ENCODE assay signal across 8 cellular contexts in the genomic region with DNA sequence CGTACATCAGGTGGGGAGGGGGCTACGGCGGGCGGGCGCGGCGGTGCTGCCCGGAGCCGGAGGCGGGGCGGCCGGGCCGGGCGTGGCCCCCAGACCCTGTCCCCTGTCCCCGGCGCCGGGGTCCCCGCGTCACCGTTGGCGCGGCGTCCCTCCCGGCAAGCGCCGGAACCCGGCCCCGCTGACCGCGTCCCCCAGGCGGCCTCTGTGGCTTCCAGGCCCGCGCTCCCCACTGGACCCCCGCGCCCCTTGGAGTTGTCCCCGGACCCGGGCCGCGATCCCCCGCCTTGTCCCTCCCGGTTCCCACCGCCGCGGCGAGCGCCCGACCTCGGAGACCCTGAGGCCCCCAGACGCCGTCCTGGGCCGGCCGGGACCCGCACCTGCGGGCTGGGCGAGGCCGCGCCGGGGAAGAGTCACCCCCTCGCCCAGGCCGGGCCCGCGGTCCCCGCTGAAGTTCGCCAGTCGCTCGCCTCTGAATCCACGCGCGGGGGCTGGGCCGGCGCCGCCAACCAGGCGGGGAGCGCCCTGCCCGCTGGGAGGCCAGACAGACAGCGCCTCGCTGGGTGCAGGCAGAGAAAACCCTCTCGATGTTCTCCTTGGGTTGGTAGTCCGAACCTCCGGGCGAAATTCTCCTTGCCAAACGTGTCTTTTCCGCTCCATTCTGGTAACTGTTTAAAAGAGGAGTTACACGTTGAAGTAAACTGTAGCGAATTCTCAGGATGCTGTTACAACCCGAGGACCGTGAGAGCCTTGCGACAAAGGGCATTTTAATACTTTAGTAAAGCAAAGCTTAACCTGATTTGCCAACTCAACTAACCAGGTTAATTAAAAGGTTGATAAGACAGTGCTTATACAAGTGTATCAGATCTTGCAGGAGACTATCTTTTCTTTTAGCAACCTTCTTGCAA. TPM values are rescaled to one million over a fixed set of nuclear protein-coding genes. Genes with fewer than 3 reads are reported as not detected.
DNase-seq lines count a peak whose midpoint lies in the region; ATAC-seq and TF ChIP-seq lines count a peak whose summit lies in the region.

No MANE protein-coding gene starts in this region.

- POLR2A ChIA-PET in naive thymus-derived CD4-positive, alpha-beta T cell (lab: Charles Lee): interaction anchor here (1.3 to 1.7 kb wide), 2 partner anchors 239 to 280 kb away, joined by 3 to 8 read pairs; a partner anchor contains a TSS

- no peaks in the 10 kb centered on the region for H4K20me1 ChIP-seq in fibroblast of lung (ENCODE audit: control insufficient read depth, extremely low read depth, insufficient read depth, low read length)

- H3K9me3 ChIP-seq in fibroblast of lung (ENCODE audit: control insufficient read depth, insufficient read depth, low read depth, low read length) (no peaks in the 10 kb centered on the region), stomach smooth muscle (ENCODE audit: control insufficient read depth in 2 of 2, low read length in 2 of 2) (no peaks in the 10 kb centered on the region)
- H3K9me3 ChIP-seq in naive thymus-derived CD4-positive, alpha-beta T cell (ENCODE audit: control insufficient read depth in 2 of 3, low read length in 3 of 3): no peaks in the 10 kb centered on the region

- TF ChIP-seq CTCF in fibroblast of lung (conservative IDR thresholded peaks at IDR 0.05 in 1 of 2, IDR thresholded peaks at IDR 0.05 in 1 of 2; ENCODE audit: low read depth in 1 of 2, low read length in 2 of 2): peak; percentile 3 to 8

- peak overlapping the region; percentile 89 to 99 (median 96) for H3K4me3 Mint-ChIP-seq in naive thymus-derived CD4-positive, alpha-beta T cell

- H3K9ac ChIP-seq in fibroblast of lung (ENCODE audit: insufficient read depth, low read length): peak overlapping the region; percentile 79
- peak overlapping the region; percentile 67 to 74 for H3K9ac ChIP-seq in stomach smooth muscle (ENCODE audit: low read length in 2 of 2)

- CTCF ChIA-PET in naive thymus-derived CD4-positive, alpha-beta T cell (lab: Charles Lee): no interaction called here

- H3K4me1 ChIP-seq in fibroblast of lung (ENCODE audit: control insufficient read depth, extremely low read depth, insufficient read depth, low read length) (peaks cover 13% of the 10 kb centered on the region), stomach smooth muscle (ENCODE audit: control insufficient read depth, insufficient read depth, low read length) (peaks cover 32% of the 10 kb centered on the region)
- peaks cover 15 to 17% of the 10 kb centered on the region in 2 donors for H3K4me1 ChIP-seq in naive thymus-derived CD4-positive, alpha-beta T cell (ENCODE audit: control insufficient read depth in 2 of 2, insufficient read depth in 2 of 2, low read length in 2 of 2)

- no peaks in the 10 kb centered on the region for H3K27me3 ChIP-seq in fibroblast of lung (ENCODE audit: control insufficient read depth, insufficient read depth, low read length)
- H3K27me3 ChIP-seq in naive thymus-derived CD4-positive, alpha-beta T cell (ENCODE audit: control insufficient read depth in 2 of 2, insufficient read depth in 2 of 2, low read length in 2 of 2): no peaks in the 10 kb centered on the region
- no peaks in the 10 kb centered on the region for H3K27me3 ChIP-seq in stomach smooth muscle (ENCODE audit: control insufficient read depth in 1 of 2, insufficient read depth in 2 of 2, low read length in 2 of 2)

- peak overlapping the region; percentile 61 for H3K4me2 ChIP-seq in fibroblast of lung (ENCODE audit: extremely low read depth, insufficient read depth, low read length)

- H3K4me3 ChIP-seq in fibroblast of lung (replicated peaks in 1 of 4; ENCODE audit: control extremely low read depth in 1 of 4, insufficient read depth in 1 of 4, low read depth in 3 of 4, low read length in 4 of 4) (peak overlapping the region; percentile 62 to 92 (median 84)), stomach smooth muscle (ENCODE audit: low read length in 2 of 2) (peak overlapping the region; percentile 99)
- peak overlapping the region; percentile 89 for H3K4me3 ChIP-seq in naive thymus-derived CD4-positive, alpha-beta T cell (ENCODE audit: low read length)

- peaks cover 40 to 78% (median 65%) of the 10 kb centered on the region in 7 donors for H3K4me1 Mint-ChIP-seq in naive thymus-derived CD4-positive, alpha-beta T cell

- DNase-seq in DMS53 (lab: John Stamatoyannopoulos, UW) (peak; percentile 53), DMS53 treated with DMSO at 0.1 percent for 48 hours (lab: John Stamatoyannopoulos, UW; ENCODE audit: unreplicated experiment) (no peak), NOMO-1 treated with DMSO at 0.1 percent for 48 hours (lab: John Stamatoyannopoulos, UW; ENCODE audit: unreplicated experiment) (peak; percentile 17), fibroblast of lung (ENCODE audit: low read depth in 2 of 2) (peak; percentile 43 to 61)
- DNase-seq in activated T-helper 1 cell treated with anti-CD3 and anti-CD28 coated beads, Interleukin-2, amount 50 U/mL, for 16 hours (ENCODE audit: low read depth in 1 of 2, low spot score in 1 of 2): peak; percentile 4 to 31
- peak in 8 of 9 donors; percentile 13 to 71 (median 30) for DNase-seq in naive thymus-derived CD4-positive, alpha-beta T cell

- no peaks in the 10 kb centered on the region for H3K9me3 Mint-ChIP-seq in naive thymus-derived CD4-positive, alpha-beta T cell

- H3K27ac Mint-ChIP-seq in naive thymus-derived CD4-positive, alpha-beta T cell: peak overlapping the region; percentile 55 to 93 (median 80)

- H3K27ac ChIP-seq in fibroblast of lung (ENCODE audit: insufficient read depth, low read length) (peak overlapping the region; percentile 76), stomach smooth muscle (ENCODE audit: low read length) (peak overlapping the region; percentile 62)
- H3K27ac ChIP-seq in naive thymus-derived CD4-positive, alpha-beta T cell (ENCODE audit: low read depth, low read length): peak overlapping the region; percentile 78

- peak overlapping the region; percentile 77 for H2AFZ ChIP-seq in fibroblast of lung (ENCODE audit: low read length)

- no peaks in the 10 kb centered on the region for H3K27me3 Mint-ChIP-seq in naive thymus-derived CD4-positive, alpha-beta T cell

- ATAC-seq in HG02763 (IDR thresholded peaks at IDR 0.05; ENCODE audit: unreplicated experiment): peak; percentile 27
- ATAC-seq in naive thymus-derived CD4-positive, alpha-beta T cell: peak; percentile 20

- H3K36me3 ChIP-seq in fibroblast of lung (ENCODE audit: control insufficient read depth, insufficient read depth, low read length) (no peaks in the 10 kb centered on the region), stomach smooth muscle (ENCODE audit: control insufficient read depth in 2 of 2, insufficient read depth in 2 of 2, low read length in 2 of 2) (peaks cover 0 to 4% of the 10 kb centered on the region in 2 donors)
- H3K36me3 ChIP-seq in naive thymus-derived CD4-positive, alpha-beta T cell (ENCODE audit: control insufficient read depth in 2 of 3, insufficient read depth in 3 of 3, low read length in 3 of 3): no peaks in the 10 kb centered on the region

- H3K36me3 Mint-ChIP-seq in naive thymus-derived CD4-positive, alpha-beta T cell: peaks cover 0 to 5% (median 4%) of the 10 kb centered on the region in 5 donors

- peaks cover 27% of the 10 kb centered on the region for H3K79me2 ChIP-seq in fibroblast of lung (ENCODE audit: control insufficient read depth, insufficient read depth, low read length)

- intact Hi-C loops in naive thymus-derived CD4-positive, alpha-beta T cell (cut with micrococcal nuclease): loop anchor here (2.0 to 10.0 kb wide), 8 partner anchors 111 to 1339 kb away; a partner anchor contains a TSS

RNA-seq across cellular contexts. Expression of a gene that starts 0.8 kb away (rescaled TPM):
- total RNA-seq in fibroblast of lung: 5.1 and 5.6 TPM in 2 replicates
- 2.9 and 3.3 TPM in 2 replicates for polyA plus RNA-seq in fibroblast of lung
- 1.2 and 1.3 TPM in 2 replicates for polyA plus RNA-seq in fibroblast of lung (2012)
- polyA minus RNA-seq in fibroblast of lung (ENCODE audit: low replicate concordance): 3.7 and 6.9 TPM in 2 replicates
- total RNA-seq in naive thymus-derived CD4-positive, alpha-beta T cell: 10 to 100 TPM in 1 of 5 experiments, 1 to 10 TPM in 4; 5.1 to 11.3 (median 7.9) TPM
- polyA plus RNA-seq in naive thymus-derived CD4-positive, alpha-beta T cell: 1 to 10 TPM; 2.3 to 2.4 TPM
